8 cellular contexts compared by ENCODE assay signal in genomic region chr11:2270322-2271076, GRCh38. TPM values are rescaled to one million over a fixed set of nuclear protein-coding genes. Genes with fewer than 3 reads are reported as not detected.
A peak's percentile ranks its signal among the peaks of the same experiment; 100 is the strongest.
DNase-seq lines count a peak whose midpoint lies in the region; ATAC-seq, FAIRE-seq and TF ChIP-seq lines count a peak whose summit lies in the region.

TSS of gene ASCL2 (minus strand) at chr11:2270588. CDS start at chr11:2270332, 256 bp downstream.

- H3K4me3 ChIP-seq in HL-60 (replicated peaks; ENCODE audit: insufficient read depth, low read length): peak within 1 kb of the TSS; percentile 38
- H3K4me3 ChIP-seq in iPS-20b (ENCODE audit: low read length): peak within 1 kb of the TSS; percentile 52; the same call in 1 of the 2 replicates
- peak within 1 kb of the TSS in 1 of 2 donors; percentile 50 for H3K4me3 ChIP-seq in small intestine (ENCODE audit: low read depth in 1 of 2, low read length in 2 of 2)

- 2 to 4% (median 2%) methylated on average over 42 to 89 of the region's 89 CpGs for WGBS in small intestine, 3 donors

- DNase-seq in HL-60 (ENCODE audit: low read depth in 1 of 2, low spot score in 1 of 2) (no peak), small intestine (peak; percentile 20), HUDEP-2 (lab: John Stamatoyannopoulos, UW; ENCODE audit: unreplicated experiment in 76 of 76) (no peak)
- peak; percentile 34 to 40 for DNase-seq in activated T-cell treated with anti-CD3 and anti-CD28 coated beads, Interleukin-2, amount 50 U/mL, for 48 hours

- TF ChIP-seq CTCF in HL-60 (IDR thresholded peaks at IDR 0.05; ENCODE audit: insufficient read depth, low read length): no peak

- H3K27ac ChIP-seq in HL-60 (replicated peaks) (no peak within 1 kb of the TSS), iPS-20b (ENCODE audit: low read length) (no peak within 1 kb of the TSS), small intestine (ENCODE audit: low read depth in 1 of 2, low read length in 1 of 2) (peak within 1 kb of the TSS; percentile 6 to 66)

- FAIRE-seq in small intestine (lab: Jason Lieb, UNC): no peak

- H3K36me3 ChIP-seq in iPS-20b (ENCODE audit: insufficient read depth, low read depth, low read length): no peaks in the 10 kb centered on the region
- no peaks in the 10 kb centered on the region for H3K36me3 ChIP-seq in small intestine (ENCODE audit: control insufficient read depth in 2 of 2, insufficient read depth in 2 of 2, low read length in 2 of 2)

- H3K9me3 ChIP-seq in iPS-20b (ENCODE audit: insufficient read depth, low read depth, low read length) (no peaks in the 10 kb centered on the region), small intestine (ENCODE audit: control insufficient read depth, low read depth) (no peaks in the 10 kb centered on the region)

- no peak within 1 kb of the TSS for H3K9ac ChIP-seq in iPS-20b (ENCODE audit: low read depth, low read length)

- ATAC-seq in GM19395 (IDR thresholded peaks at IDR 0.05; ENCODE audit: unreplicated experiment) (no peak), HG03469 (IDR thresholded peaks at IDR 0.05; ENCODE audit: unreplicated experiment) (no peak), GM18907 (IDR thresholded peaks at IDR 0.05; ENCODE audit: unreplicated experiment) (no peak)

- H3K27me3 ChIP-seq in HL-60 (ENCODE audit: insufficient read depth, poor library complexity, severe bottlenecking): peaks cover 19% of the 10 kb centered on the region
- peaks cover 97% of the 10 kb centered on the region for H3K27me3 ChIP-seq in iPS-20b (ENCODE audit: insufficient read depth, low read length)
- peaks cover 0 to 5% of the 10 kb centered on the region in 2 donors for H3K27me3 ChIP-seq in small intestine (ENCODE audit: control insufficient read depth in 2 of 2, insufficient read depth in 2 of 2, low read length in 2 of 2)

- H3K4me1 ChIP-seq in iPS-20b (ENCODE audit: insufficient read depth, low read length): no peaks in the 10 kb centered on the region
- H3K4me1 ChIP-seq in small intestine (ENCODE audit: control insufficient read depth in 2 of 2, insufficient read depth in 1 of 2, low read depth in 1 of 2, low read length in 1 of 2): peaks cover 0 to 3% of the 10 kb centered on the region in 2 donors

RNA-seq across cellular contexts. Expression of gene ASCL2, which starts in this region (rescaled TPM):
- polyA plus RNA-seq in small intestine: 10 to 100 TPM in 1 of 3 donors, 1 to 10 TPM in 1, under 1 TPM in 1; 0.89 to 16.4 (median 2.4) TPM

Comparison
In these comparisons a context has a peak if more than half of its experiments do, and no peak if none do; other contexts are left out.
1. DNase-seq: peak in activated T-cell treated with anti-CD3 and anti-CD28 coated beads, Interleukin-2, amount 50 U/mL, for 48 hours (2 of 2) and small intestine (single experiment); none in HL-60 (0 of 2) and HUDEP-2 (0 of 76).
2. H3K27ac ChIP-seq: peak in small intestine (2 of 2); none in HL-60 (single experiment) and iPS-20b (single experiment).